Comparison of ENCODE assay signal across 9 cellular contexts in the genomic region with DNA sequence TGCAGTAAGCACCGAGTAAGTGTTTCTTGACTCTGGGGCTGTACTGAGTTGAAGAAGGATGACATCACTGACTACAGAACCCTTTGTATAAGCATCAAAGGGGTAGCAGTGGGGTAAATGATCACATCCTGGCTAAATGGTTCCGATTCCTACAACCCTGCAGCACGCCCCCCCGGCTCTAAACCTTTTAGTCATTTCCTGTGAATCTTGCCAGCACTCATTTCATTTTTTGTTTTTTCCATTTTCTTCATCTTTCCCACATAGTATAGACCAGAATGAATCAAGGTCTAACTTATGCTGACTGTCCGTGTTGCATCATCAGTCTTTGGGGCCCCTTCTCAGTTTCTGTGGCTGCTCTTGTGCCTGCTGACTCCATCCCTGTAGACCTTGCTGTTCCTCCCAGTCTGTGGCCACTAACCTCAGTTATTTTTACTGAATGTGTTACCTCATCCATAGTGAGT.
DNase-seq lines count a peak whose midpoint lies in the region; ATAC-seq and TF ChIP-seq lines count a peak whose summit lies in the region.
"Had no signal": no experiment of that assay in that cellular context is flagged by ENCODE, and none has a peak within 500 bp of the region (broad histone marks: within the 10 kb centered on the region; RNA-seq: fewer than 3 reads in every experiment).

No MANE protein-coding gene starts in this region.

- H3K9me3 Mint-ChIP-seq in mesothelial cell of epicardium = peaks cover 4% of the 10 kb centered on the region

- no peak for TF ChIP-seq CTCF in mesothelial cell of epicardium (IDR thresholded peaks at IDR 0.05; ENCODE audit: unreplicated experiment)

- TF ChIP-seq POLR2A in GM18505 (IDR thresholded peaks at IDR 0.05; ENCODE audit: borderline replicate concordance, extremely low read depth, insufficient read depth, insufficient read length) = no peak

- H3K27me3 Mint-ChIP-seq in mesothelial cell of epicardium (ENCODE audit: low read depth) = no peaks in the 10 kb centered on the region

- peak; percentile 90 for DNase-seq in HS-5 (ENCODE audit: low read depth)
- peak; percentile 74 to 81 for DNase-seq in activated CD4-positive, alpha-beta T cell treated with anti-CD3 and anti-CD28 coated beads, Interleukin-2, amount 50 U/mL, for 48 hours
- DNase-seq in fibroblast of peridontal ligament (ENCODE audit: extremely low read depth) = peak; percentile 90
- DNase-seq in stimulated activated CD8-positive, alpha-beta memory T cell treated with anti-CD3 and anti-CD28 coated beads, Interleukin-15, amount 100 ng/mL, for 4 hours (ENCODE audit: low read depth in 2 of 2) = peak; percentile 39 to 55
- no peak for DNase-seq in NCI-H1694 treated with DMSO at 0.1 percent for 48 hours (lab: John Stamatoyannopoulos, UW)
- DNase-seq in COR-L47 (lab: John Stamatoyannopoulos, UW) = no peak
- no peak for DNase-seq in mesothelial cell of epicardium (ENCODE audit: low spot score in 2 of 2, unreplicated experiment in 2 of 2)

- no peak for ATAC-seq in GM18505 (IDR thresholded peaks at IDR 0.05; ENCODE audit: unreplicated experiment)
- ATAC-seq: K562 had no signal

- no peak overlapping the region for H3K4me3 Mint-ChIP-seq in mesothelial cell of epicardium

- H3K27ac Mint-ChIP-seq in mesothelial cell of epicardium = no peak overlapping the region

- H3K36me3 Mint-ChIP-seq in mesothelial cell of epicardium = peaks cover 1% of the 10 kb centered on the region

- peaks cover 4% of the 10 kb centered on the region for H3K4me1 Mint-ChIP-seq in mesothelial cell of epicardium

Comparison
In these comparisons a context has a peak if more than half of its experiments do, and no peak if none do; other contexts are left out.
1. DNase-seq: peak in HS-5 (single experiment), activated CD4-positive, alpha-beta T cell treated with anti-CD3 and anti-CD28 coated beads, Interleukin-2, amount 50 U/mL, for 48 hours (2 of 2), fibroblast of peridontal ligament (single experiment) and stimulated activated CD8-positive, alpha-beta memory T cell treated with anti-CD3 and anti-CD28 coated beads, Interleukin-15, amount 100 ng/mL, for 4 hours (2 of 2); none in NCI-H1694 treated with DMSO at 0.1 percent for 48 hours (single experiment), COR-L47 (single experiment) and mesothelial cell of epicardium (0 of 2).